Comparison of ENCODE assay signal across 19 cellular contexts in genomic region chr9:129283705-129284606, GRCh38.
A peak's percentile ranks its signal among the peaks of the same experiment; 100 is the strongest.
DNase-seq lines count a peak whose midpoint lies in the region; ATAC-seq and TF ChIP-seq lines count a peak whose summit lies in the region.
"Had no signal": no experiment of that assay in that cellular context is flagged by ENCODE, and none has a peak within 500 bp of the region (broad histone marks: within the 10 kb centered on the region; RNA-seq: fewer than 3 reads in every experiment).

No MANE protein-coding gene starts in this region.

- intact Hi-C loops in adrenal gland (cut with DNase I): loop anchor here in 1 of 2 donors (10.0 kb wide), 1 partner anchor 59 kb away; no protein-coding TSS in a partner anchor

- WGBS in adrenal gland, 4 donors: 81 to 83% (median 82%) methylated on average over 16 to 28 of the region's 28 CpGs

- no peaks in the 10 kb centered on the region for H3K36me3 Mint-ChIP-seq in activated naive CD8-positive, alpha-beta T cell treated with anti-CD3 and anti-CD28 coated beads, Interleukin-2, amount 10 ng/mL, durations not matched to agents 7 days and 5 days
- no peaks in the 10 kb centered on the region for H3K36me3 Mint-ChIP-seq in activated naive CD8-positive, alpha-beta T cell treated with anti-CD3 and anti-CD28 coated beads for 36 hours
- no peaks in the 10 kb centered on the region for H3K36me3 Mint-ChIP-seq in type B pancreatic cell

- H3K36me3 ChIP-seq in adrenal gland (replicated peaks in 1 of 2): no peaks in the 10 kb centered on the region

- no peak for TF ChIP-seq CTCF in adrenal gland (IDR thresholded peaks at IDR 0.05)
- no peak for TF ChIP-seq CTCF in type B pancreatic cell (conservative IDR thresholded peaks at IDR 0.05)

- H3K27me3 Mint-ChIP-seq in activated naive CD8-positive, alpha-beta T cell treated with anti-CD3 and anti-CD28 coated beads, Interleukin-2, amount 10 ng/mL, durations not matched to agents 7 days and 5 days: peaks cover 2% of the 10 kb centered on the region
- no peaks in the 10 kb centered on the region for H3K27me3 Mint-ChIP-seq in activated naive CD8-positive, alpha-beta T cell treated with anti-CD3 and anti-CD28 coated beads for 36 hours
- H3K27me3 Mint-ChIP-seq in type B pancreatic cell: no peaks in the 10 kb centered on the region
- H3K27me3 Mint-ChIP-seq: activated naive CD8-positive, alpha-beta T cell treated with anti-CD3 and anti-CD28 coated beads, Interleukin-2, amount 50 U/mL, for 24 hours; stimulated activated naive CD8-positive, alpha-beta T cell treated with anti-CD3 and anti-CD28 coated beads, Interleukin-15, Interleukin-2, amounts not matched to agents 100 ng/mL and 50 ng/mL, for 24 hours; T-helper 17 cell had no signal

- peak; percentile 13 for DNase-seq in activated naive CD8-positive, alpha-beta T cell treated with anti-CD3 and anti-CD28 coated beads, Interleukin-2, amount 10 ng/mL, durations not matched to agents 7 days and 5 days
- DNase-seq in activated naive CD8-positive, alpha-beta T cell treated with anti-CD3 and anti-CD28 coated beads for 36 hours: no peak
- DNase-seq in adrenal gland: peak in 4 of 7 donors; percentile 3 to 43 (median 14)
- peak; percentile 9 for DNase-seq in mucosa of gallbladder (ENCODE audit: low spot score)
- peak; percentile 65 for DNase-seq in type B pancreatic cell (ENCODE audit: extremely low spot score, unreplicated experiment)
- no peak for DNase-seq in central memory CD4-positive, alpha-beta T cell
- DNase-seq: activated naive CD8-positive, alpha-beta T cell treated with anti-CD3 and anti-CD28 coated beads, Interleukin-2, amount 50 U/mL, for 24 hours; Calu3; effector memory CD4-positive, alpha-beta T cell; hypothalamus; NCI-H1436 treated with DMSO at 0.1 percent for 48 hours; NCI-H226; Right ventricle myocardium superior; T-helper 17 cell had no signal

- no peak for ATAC-seq in activated naive CD8-positive, alpha-beta T cell treated with anti-CD3 and anti-CD28 coated beads, Interleukin-2, amount 10 ng/mL, durations not matched to agents 7 days and 5 days (ENCODE audit: low read depth)
- no peak for ATAC-seq in GM19397 (IDR thresholded peaks at IDR 0.05; ENCODE audit: unreplicated experiment)
- ATAC-seq in GM18517 (IDR thresholded peaks at IDR 0.05; ENCODE audit: unreplicated experiment): no peak
- ATAC-seq: activated naive CD8-positive, alpha-beta T cell treated with anti-CD3 and anti-CD28 coated beads, Interleukin-2, amount 50 U/mL, for 24 hours; HCT116; T-helper 17 cell had no signal

- no peaks in the 10 kb centered on the region for H3K27me3 ChIP-seq in adrenal gland

- H3K4me3 ChIP-seq in adrenal gland: peak overlapping the region in 1 of 4 donors; percentile 51

- no peak overlapping the region for H3K27ac Mint-ChIP-seq in activated naive CD8-positive, alpha-beta T cell treated with anti-CD3 and anti-CD28 coated beads, Interleukin-2, amount 10 ng/mL, durations not matched to agents 7 days and 5 days
- no peak overlapping the region for H3K27ac Mint-ChIP-seq in activated naive CD8-positive, alpha-beta T cell treated with anti-CD3 and anti-CD28 coated beads for 36 hours
- no peak overlapping the region for H3K27ac Mint-ChIP-seq in type B pancreatic cell
- H3K27ac Mint-ChIP-seq: activated B cell treated with CpG ODN at 0.5 μM for 24 hours; activated naive CD8-positive, alpha-beta T cell treated with anti-CD3 and anti-CD28 coated beads, Interleukin-2, amount 50 U/mL, for 24 hours; stimulated activated naive CD8-positive, alpha-beta T cell treated with anti-CD3 and anti-CD28 coated beads, Interleukin-15, Interleukin-2, amounts not matched to agents 100 ng/mL and 50 ng/mL, for 24 hours; T-helper 17 cell had no signal

- no peak overlapping the region for H3K4me3 Mint-ChIP-seq in activated naive CD8-positive, alpha-beta T cell treated with anti-CD3 and anti-CD28 coated beads, Interleukin-2, amount 10 ng/mL, durations not matched to agents 7 days and 5 days
- H3K4me3 Mint-ChIP-seq in activated naive CD8-positive, alpha-beta T cell treated with anti-CD3 and anti-CD28 coated beads for 36 hours: no peak overlapping the region
- H3K4me3 Mint-ChIP-seq in type B pancreatic cell: no peak overlapping the region
- H3K4me3 Mint-ChIP-seq: activated B cell treated with CpG ODN at 0.5 μM for 24 hours; activated naive CD8-positive, alpha-beta T cell treated with anti-CD3 and anti-CD28 coated beads, Interleukin-2, amount 50 U/mL, for 24 hours; stimulated activated naive CD8-positive, alpha-beta T cell treated with anti-CD3 and anti-CD28 coated beads, Interleukin-15, Interleukin-2, amounts not matched to agents 100 ng/mL and 50 ng/mL, for 24 hours; T-helper 17 cell had no signal

- no peaks in the 10 kb centered on the region for H3K9me3 Mint-ChIP-seq in activated naive CD8-positive, alpha-beta T cell treated with anti-CD3 and anti-CD28 coated beads, Interleukin-2, amount 10 ng/mL, durations not matched to agents 7 days and 5 days
- no peaks in the 10 kb centered on the region for H3K9me3 Mint-ChIP-seq in activated naive CD8-positive, alpha-beta T cell treated with anti-CD3 and anti-CD28 coated beads for 36 hours
- H3K9me3 Mint-ChIP-seq in type B pancreatic cell: no peaks in the 10 kb centered on the region
- H3K9me3 Mint-ChIP-seq: activated B cell treated with CpG ODN at 0.5 μM for 24 hours; activated naive CD8-positive, alpha-beta T cell treated with anti-CD3 and anti-CD28 coated beads, Interleukin-2, amount 50 U/mL, for 24 hours; stimulated activated naive CD8-positive, alpha-beta T cell treated with anti-CD3 and anti-CD28 coated beads, Interleukin-15, Interleukin-2, amounts not matched to agents 100 ng/mL and 50 ng/mL, for 24 hours had no signal

- H3K9me3 ChIP-seq in adrenal gland (replicated peaks in 1 of 3): no peaks in the 10 kb centered on the region

- POLR2A ChIA-PET in activated naive CD8-positive, alpha-beta T cell treated with anti-CD3 and anti-CD28 coated beads, Interleukin-2, amount 10 ng/mL, durations not matched to agents 7 days and 5 days (lab: Charles Lee): no interaction called here

- H3K27ac ChIP-seq in adrenal gland: no peak overlapping the region

- TF ChIP-seq POLR2A in adrenal gland (IDR thresholded peaks at IDR 0.05): no peak

- no peaks in the 10 kb centered on the region for H3K4me1 ChIP-seq in adrenal gland (replicated peaks in 1 of 2)

- no peaks in the 10 kb centered on the region for H3K4me1 Mint-ChIP-seq in activated naive CD8-positive, alpha-beta T cell treated with anti-CD3 and anti-CD28 coated beads, Interleukin-2, amount 10 ng/mL, durations not matched to agents 7 days and 5 days
- H3K4me1 Mint-ChIP-seq in activated naive CD8-positive, alpha-beta T cell treated with anti-CD3 and anti-CD28 coated beads for 36 hours: no peaks in the 10 kb centered on the region
- peaks cover 26% of the 10 kb centered on the region for H3K4me1 Mint-ChIP-seq in type B pancreatic cell (ENCODE audit: unreplicated experiment)
- H3K4me1 Mint-ChIP-seq: activated B cell treated with CpG ODN at 0.5 μM for 24 hours; activated naive CD8-positive, alpha-beta T cell treated with anti-CD3 and anti-CD28 coated beads, Interleukin-2, amount 50 U/mL, for 24 hours; T-helper 17 cell had no signal

Comparison
In these comparisons a context has a peak if more than half of its experiments do, and no peak if none do; other contexts are left out.
1. DNase-seq: peak in activated naive CD8-positive, alpha-beta T cell treated with anti-CD3 and anti-CD28 coated beads, Interleukin-2, amount 10 ng/mL, durations not matched to agents 7 days and 5 days (single experiment), adrenal gland (4 of 7), mucosa of gallbladder (single experiment) and type B pancreatic cell (single experiment); none in activated naive CD8-positive, alpha-beta T cell treated with anti-CD3 and anti-CD28 coated beads for 36 hours (single experiment) and central memory CD4-positive, alpha-beta T cell (single experiment).